ENCODE assay signal across 18 cellular contexts in genomic region chr11:2108675-2109481, GRCh38. TPM values are rescaled to one million over a fixed set of nuclear protein-coding genes. Genes with fewer than 3 reads are reported as not detected.
DNase-seq lines count a peak whose midpoint lies in the region; ATAC-seq and TF ChIP-seq lines count a peak whose summit lies in the region.
"Had no signal": no experiment of that assay in that cellular context is flagged by ENCODE, and none has a peak within 500 bp of the region (broad histone marks: within the 10 kb centered on the region; RNA-seq: fewer than 3 reads in every experiment).

No MANE protein-coding gene starts in this region.

- H3K36me3 ChIP-seq in SJCRH30 (no peaks in the 10 kb centered on the region), heart right ventricle (no peaks in the 10 kb centered on the region), right lobe of liver (no peaks in the 10 kb centered on the region), gastrocnemius medialis (no peaks in the 10 kb centered on the region)

- peak; percentile 55 to 58 for DNase-seq in SJCRH30
- no peak for DNase-seq in heart right ventricle
- DNase-seq in right lobe of liver = peak in 2 of 3 donors; percentile 13 to 53
- no peak for DNase-seq in gastrocnemius medialis
- DNase-seq in activated CD8-positive, alpha-beta memory T cell treated with anti-CD3 and anti-CD28 coated beads, Interleukin-2, amount 50 U/mL, for 48 hours = no peak
- no peak for DNase-seq in H4 (ENCODE audit: low spot score)
- DNase-seq in NCI-H146 treated with DMSO at 0.1 percent for 48 hours (lab: John Stamatoyannopoulos, UW; ENCODE audit: unreplicated experiment) = no peak
- DNase-seq: DMS153, EL, HCEC 1CT, NCI-H1092, NCI-H1694 treated with DMSO at 0.1 percent for 48 hours, NCI-H446 treated with DMSO at 0.1 percent for 48 hours, NCI-H748 treated with DMSO at 0.1 percent for 48 hours had no signal

- TF ChIP-seq CTCF in heart right ventricle (IDR thresholded peaks at IDR 0.05) (no peak), right lobe of liver (IDR thresholded peaks at IDR 0.05) (no peak), gastrocnemius medialis (IDR thresholded peaks at IDR 0.05 in 4 of 5, conservative IDR thresholded peaks at IDR 0.05 in 1 of 5) (no peak)

- no peaks in the 10 kb centered on the region for H3K9me3 ChIP-seq in SJCRH30 (replicated peaks)
- no peaks in the 10 kb centered on the region for H3K9me3 ChIP-seq in heart right ventricle
- H3K9me3 ChIP-seq in right lobe of liver = no peaks in the 10 kb centered on the region
- no peaks in the 10 kb centered on the region for H3K9me3 ChIP-seq in gastrocnemius medialis

- peak in 5 of 8 donors; percentile 18 to 34 (median 28) for ATAC-seq in heart right ventricle
- ATAC-seq in right lobe of liver = no peak
- no peak for ATAC-seq in gastrocnemius medialis
- no peak for ATAC-seq in HG02798 (IDR thresholded peaks at IDR 0.05; ENCODE audit: poor library complexity, unreplicated experiment)

- H3K4me1 ChIP-seq in SJCRH30 = peaks cover 15% of the 10 kb centered on the region
- H3K4me1 ChIP-seq in heart right ventricle = peaks cover 0 to 21% (median 15%) of the 10 kb centered on the region in 9 donors
- no peaks in the 10 kb centered on the region for H3K4me1 ChIP-seq in right lobe of liver
- peaks cover 8 to 18% of the 10 kb centered on the region in 2 donors for H3K4me1 ChIP-seq in gastrocnemius medialis

- in situ Hi-C loops in gastrocnemius medialis (cut with MboI; ENCODE audit: low sequenced_read_pairs in 4 of 4) = no loop called here

- H3K27ac ChIP-seq in SJCRH30 (peak overlapping the region; percentile 88), heart right ventricle (peak overlapping the region in 9 of 10 donors; percentile 16 to 76 (median 62)), right lobe of liver (no peak overlapping the region), gastrocnemius medialis (peak overlapping the region in 3 of 4 donors; percentile 43 to 50 (median 50))
- H3K27ac ChIP-seq: HL-60 had no signal

- intact Hi-C loops in heart right ventricle (cut with DNase I) = loop anchor here in 1 of 10 donors (10.0 kb wide), 1 partner anchor 56 kb away; the partner anchor contains the start of gene INS
- intact Hi-C loops in right lobe of liver (cut with DNase I) = no loop called here
- intact Hi-C loops in gastrocnemius medialis (cut with DNase I; ENCODE audit: low total_unique reads) = no loop called here

- WGBS in heart right ventricle, 2 donors = 46 to 65% methylated on average over 23 of the region's 23 CpGs
- 58% methylated on average over 6 of the region's 23 CpGs for WGBS in right lobe of liver (ENCODE audit: insufficient coverage, low coverage, low lambda C conversion rate, missing lambda C conversion rate)

- H3K27me3 ChIP-seq in SJCRH30 = no peaks in the 10 kb centered on the region
- peaks cover 0 to 6% (median 0%) of the 10 kb centered on the region in 7 donors for H3K27me3 ChIP-seq in heart right ventricle
- no peaks in the 10 kb centered on the region for H3K27me3 ChIP-seq in right lobe of liver
- H3K27me3 ChIP-seq in gastrocnemius medialis = no peaks in the 10 kb centered on the region

- peak overlapping the region; percentile 37 for H3K4me3 ChIP-seq in SJCRH30
- H3K4me3 ChIP-seq in heart right ventricle = no peak overlapping the region
- H3K4me3 ChIP-seq in right lobe of liver = no peak overlapping the region
- H3K4me3 ChIP-seq in gastrocnemius medialis = no peak overlapping the region

- TF ChIP-seq POLR2A in right lobe of liver (IDR thresholded peaks at IDR 0.05) = no peak
- no peak for TF ChIP-seq POLR2A in gastrocnemius medialis (IDR thresholded peaks at IDR 0.05)

RNA-seq across cellular contexts. Expression of gene IGF2, which starts 30.3 kb away (rescaled TPM):
- 513 and 574 TPM in 2 replicates for total RNA-seq in SJCRH30 (2014; rRNA removed; shearing (Covaris generic))
- total RNA-seq in heart right ventricle (100 to 1,000 TPM in 3 of 10 donors, 10 to 100 TPM in 7; 68.8 to 195 (median 81.6) TPM), right lobe of liver (100 to 1,000 TPM in 5 of 6 experiments, 10 to 100 TPM in 1; 86.6 to 289 (median 177) TPM), gastrocnemius medialis (10 to 100 TPM; 21.6 to 42.4 (median 29.2) TPM)
- polyA plus RNA-seq in heart right ventricle = 10 to 100 TPM; 36.0 to 85.9 TPM
- 0.60 and 2.0 TPM in 2 replicates for total RNA-seq in H4 (2014; rRNA removed; shearing (Covaris generic))

RNA-seq across cellular contexts. Expression of gene INS, which starts 52.1 kb away (rescaled TPM):
- not detected in 2 replicates for total RNA-seq in SJCRH30 (2014; rRNA removed; shearing (Covaris generic))
- total RNA-seq in heart right ventricle (1 to 10 TPM in 1 of 10 donors, under 1 TPM in 1, not detected in 8; 0.76 to 1.0 TPM), right lobe of liver (not detected), gastrocnemius medialis (not detected)
- 1 to 10 TPM in 1 of 2 donors, not detected in 1; 3.3 TPM for polyA plus RNA-seq in heart right ventricle
- total RNA-seq in H4 (2014; rRNA removed; shearing (Covaris generic)) = not detected in 2 replicates
- polyA plus RNA-seq: AG04450, BJ had no signal

Comparison
In these comparisons a context has a peak if more than half of its experiments do, and no peak if none do; other contexts are left out.
1. DNase-seq: peak in SJCRH30 (2 of 2) and right lobe of liver (2 of 3); none in heart right ventricle (0 of 2), gastrocnemius medialis (0 of 2), activated CD8-positive, alpha-beta memory T cell treated with anti-CD3 and anti-CD28 coated beads, Interleukin-2, amount 50 U/mL, for 48 hours (single experiment), H4 (single experiment) and NCI-H146 treated with DMSO at 0.1 percent for 48 hours (single experiment).
2. H3K27ac ChIP-seq: peak in SJCRH30 (single experiment), heart right ventricle (9 of 10) and gastrocnemius medialis (3 of 4); none in right lobe of liver (0 of 3).
3. ATAC-seq: peak in heart right ventricle (5 of 8); none in right lobe of liver (0 of 4), gastrocnemius medialis (0 of 2) and HG02798 (single experiment).